Comparison of ENCODE assay signal across 15 cellular contexts in genomic region chr1:43983253-43983904, GRCh38. TPM values are rescaled to one million over a fixed set of nuclear protein-coding genes. Genes with fewer than 3 reads are reported as not detected.
A peak's percentile ranks its signal among the peaks of the same experiment; 100 is the strongest.
DNase-seq lines count a peak whose midpoint lies in the region; ATAC-seq, FAIRE-seq and TF ChIP-seq lines count a peak whose summit lies in the region.
"Had no signal": no experiment of that assay in that cellular context is flagged by ENCODE, and none has a peak within 500 bp of the region (broad histone marks: within the 10 kb centered on the region; RNA-seq: fewer than 3 reads in every experiment).

No MANE protein-coding gene starts in this region.

- H3K4me1 Mint-ChIP-seq in endothelial cell (ENCODE audit: unreplicated experiment): peaks cover 17% of the 10 kb centered on the region

- H3K36me3 ChIP-seq in HepG2 (replicated peaks in 1 of 2; ENCODE audit: control insufficient read depth in 1 of 2, insufficient read depth in 2 of 2, low read length in 2 of 2) (peaks cover 17 to 38% of the 10 kb centered on the region in 2 experiments; a peak in 4 of 5 replicates), right lobe of liver (no peaks in the 10 kb centered on the region), neutrophil (peaks cover 4% of the 10 kb centered on the region), thyroid gland (no peaks in the 10 kb centered on the region)

- H3K36me3 Mint-ChIP-seq in endothelial cell (ENCODE audit: low read depth, unreplicated experiment): peaks cover 25% of the 10 kb centered on the region

- WGBS in HepG2 (ENCODE audit: low lambda C conversion rate): 91% methylated on average over 12 of the region's 12 CpGs
- 88% methylated on average over 10 of the region's 12 CpGs for WGBS in right lobe of liver (ENCODE audit: insufficient coverage, low coverage, low lambda C conversion rate, missing lambda C conversion rate)
- WGBS in thyroid gland, 2 donors: 83 to 85% methylated on average over 12 of the region's 12 CpGs

- DNase-seq in HepG2 (ENCODE audit: low spot score) (no peak), right lobe of liver (no peak), endothelial cell (ENCODE audit: low spot score) (no peak), urothelium cell line (ENCODE audit: low spot score) (no peak), thyroid gland (no peak), NCI-H2029 treated with DMSO at 0.1 percent for 48 hours (lab: John Stamatoyannopoulos, UW) (no peak)
- no peak for DNase-seq in stimulated activated CD4-positive, alpha-beta T cell treated with anti-CD3 and anti-CD28 coated beads, Interleukin-12 subunit alpha, Interleukin-12 subunit beta, amount 100 ng/mL, for 4 hours
- DNase-seq: DND-41, NCI-H1417 treated with DMSO at 0.1 percent for 48 hours, NCI-H1930, NCI-H2171, NCI-H446 had no signal

- in situ Hi-C loops in HepG2 (cut with HindIII; ENCODE audit: extremely low pct_ligation_motif_present, low pct_unique_long_range_greater_than_20kb): no loop called here

- CTCF ChIA-PET in HepG2 (lab: Yijun Ruan, JAX; ENCODE audit: low intra/inter-chr PET ratio, low total read pairs): no interaction called here

- H3K4me1 ChIP-seq in HepG2 (ENCODE audit: insufficient read depth, low read length) (peaks cover 73% of the 10 kb centered on the region), right lobe of liver (peaks cover 0 to 25% (median 2%) of the 10 kb centered on the region in 4 donors), neutrophil (ENCODE audit: control insufficient read depth in 1 of 2, insufficient read depth in 1 of 2, low read depth in 1 of 2, low read length in 1 of 2) (peaks cover 49% of the 10 kb centered on the region in 2 experiments), thyroid gland (peaks cover 10 to 17% of the 10 kb centered on the region in 2 donors)

- H3K79me2 ChIP-seq in HepG2 (ENCODE audit: insufficient read depth, low read length): peaks cover 30% of the 10 kb centered on the region

- TF ChIP-seq RAD21 in HepG2 (CRISPR knock-in tag; IDR thresholded peaks at IDR 0.05): no peak

- no peaks in the 10 kb centered on the region for H3K9me3 ChIP-seq in HepG2 (ENCODE audit: low read length)
- H3K9me3 ChIP-seq in right lobe of liver: no peaks in the 10 kb centered on the region
- H3K9me3 ChIP-seq in neutrophil: no peaks in the 10 kb centered on the region
- H3K9me3 ChIP-seq in thyroid gland: no peaks in the 10 kb centered on the region

- no TSS peak for BruUV-seq in HepG2 (replicated peaks; lab: Mats Ljungman, UMichigan)

- no peak overlapping the region for H2AFZ ChIP-seq in HepG2 (ENCODE audit: low read length)

- TF ChIP-seq CTCF in HepG2 (CRISPR knock-in tag; IDR thresholded peaks at IDR 0.05) (no peak), right lobe of liver (IDR thresholded peaks at IDR 0.05) (no peak), endothelial cell (IDR thresholded peaks at IDR 0.05; ENCODE audit: unreplicated experiment) (no peak), neutrophil (IDR thresholded peaks at IDR 0.05) (no peak), thyroid gland (IDR thresholded peaks at IDR 0.05) (no peak)

- FAIRE-seq in HepG2 (lab: Jason Lieb, UNC) (no peak), urothelium cell line (lab: Jason Lieb, UNC) (peak; percentile 9)
- FAIRE-seq: G401.6 had no signal

- 0 out of 2 replicates have a peak overlapping the region, but pooled peaks have one; percentile 3 for H3K4me2 ChIP-seq in HepG2 (ENCODE audit: low read depth, low read length)

- H3K27me3 ChIP-seq in HepG2 (ENCODE audit: control insufficient read depth in 1 of 2, insufficient read depth in 2 of 2, low read length in 2 of 2) (no peaks in the 10 kb centered on the region), right lobe of liver (no peaks in the 10 kb centered on the region), neutrophil (peaks cover 13% of the 10 kb centered on the region), thyroid gland (no peaks in the 10 kb centered on the region)

- no peak for TF ChIP-seq EP300 in HepG2 (IDR thresholded peaks at IDR 0.05; ENCODE audit: low read depth in 2 of 2, low read length in 2 of 2)
- no peak for TF ChIP-seq EP300 in HepG2 (CRISPR knock-in tag; IDR thresholded peaks at IDR 0.05; ENCODE audit: borderline replicate concordance)

- peaks cover 14% of the 10 kb centered on the region for H3K27me3 Mint-ChIP-seq in endothelial cell (ENCODE audit: unreplicated experiment)

- ATAC-seq in HepG2 (no peak), right lobe of liver (no peak)
- ATAC-seq: HCT116 had no signal

- no peak overlapping the region for H3K27ac ChIP-seq in HepG2 (ENCODE audit: extremely low read length, insufficient read depth, low read length)
- H3K27ac ChIP-seq in right lobe of liver: no peak overlapping the region
- H3K27ac ChIP-seq in neutrophil: peak overlapping the region; percentile 85
- no peak overlapping the region for H3K27ac ChIP-seq in thyroid gland

- intact Hi-C loops in HepG2 (cut with micrococcal nuclease; ENCODE audit: unreplicated experiment) (no loop called here), right lobe of liver (cut with DNase I) (no loop called here), thyroid gland (cut with DNase I) (no loop called here)

- no peak overlapping the region for H3K9ac ChIP-seq in HepG2 (ENCODE audit: insufficient read depth, low read depth, low read length)

- TF ChIP-seq POLR2A in HepG2 (IDR thresholded peaks at IDR 0.05; ENCODE audit: insufficient read depth in 1 of 2, low read depth in 2 of 2, low read length in 2 of 2) (no peak), right lobe of liver (IDR thresholded peaks at IDR 0.05) (no peak), thyroid gland (IDR thresholded peaks at IDR 0.05) (no peak)

- no peaks in the 10 kb centered on the region for H3K9me3 Mint-ChIP-seq in endothelial cell (ENCODE audit: unreplicated experiment)

- H3K4me3 ChIP-seq in HepG2 (replicated peaks in 1 of 3; ENCODE audit: insufficient read depth in 1 of 3, low read depth in 2 of 3, low read length in 3 of 3): no peak overlapping the region
- H3K4me3 ChIP-seq in right lobe of liver: no peak overlapping the region
- H3K4me3 ChIP-seq in neutrophil (ENCODE audit: low read depth in 1 of 2, low read length in 1 of 2): peak overlapping the region; percentile 31 to 45
- no peak overlapping the region for H3K4me3 ChIP-seq in thyroid gland (replicated peaks in 1 of 3)

- no peak overlapping the region for H3K27ac Mint-ChIP-seq in endothelial cell (ENCODE audit: unreplicated experiment)

- no peaks in the 10 kb centered on the region for H4K20me1 ChIP-seq in HepG2 (ENCODE audit: insufficient read depth, low read length)

- peak overlapping the region; percentile 35 for H3K4me3 Mint-ChIP-seq in endothelial cell (ENCODE audit: unreplicated experiment)

- POLR2A ChIA-PET in HepG2 (lab: Yijun Ruan, JAX): interaction anchor here (1.0 kb wide), 1 partner anchor 13 kb away, joined by 3 read pairs; the partner anchor contains the start of gene DPH2

RNA-seq across cellular contexts. Expression of gene B4GALT2, which starts 4.4 kb away (rescaled TPM):
- 56.5 and 78.0 TPM in 2 replicates for total RNA-seq in HepG2 (2016; rRNA removed; fragmentation: Illumina TruSeq; extraction: Trizol)
- 81.0 and 86.5 TPM in 2 replicates for total RNA-seq in HepG2 (2016; cell fraction: cytosol; rRNA removed; fragmentation: Illumina TruSeq; extraction: Trizol; ENCODE audit: low read depth)
- total RNA-seq in HepG2 (2016; cell fraction: insoluble cytoplasmic fraction; rRNA removed; fragmentation: Illumina TruSeq; extraction: Trizol): 57.1 and 86.7 TPM in 2 replicates
- 144 and 151 TPM in 2 replicates for total RNA-seq in HepG2 (2016; cell fraction: membrane; rRNA removed; fragmentation: Illumina TruSeq; extraction: Trizol)
- 42.0 and 49.7 TPM in 2 replicates for total RNA-seq in HepG2 (2016; cell fraction: nucleus; rRNA removed; fragmentation: Illumina TruSeq; extraction: Trizol)
- polyA plus RNA-seq in HepG2 (2011; rRNA removed): 41.9 and 57.0 TPM in 2 replicates
- 39.2 and 66.4 TPM in 2 replicates for polyA plus RNA-seq in HepG2 (2011; cell fraction: cytosol; rRNA removed)
- 53.0 and 54.3 TPM in 2 replicates for polyA plus RNA-seq in HepG2 (2011; cell fraction: nucleus; rRNA removed)
- 40.1 and 41.5 TPM in 2 replicates for polyA plus RNA-seq in HepG2 (2012)
- polyA plus RNA-seq in HepG2 (2016; cell fraction: cytosol; fragmentation: Illumina TruSeq; extraction: Trizol; ENCODE audit: low read depth): 96.5 and 101 TPM in 2 replicates
- 67.6 and 73.0 TPM in 2 replicates for polyA plus RNA-seq in HepG2 (2016; cell fraction: insoluble cytoplasmic fraction; fragmentation: Illumina TruSeq; extraction: Trizol; ENCODE audit: low read depth)
- polyA plus RNA-seq in HepG2 (2016; cell fraction: membrane; fragmentation: Illumina TruSeq; extraction: Trizol; ENCODE audit: low read depth): 132 and 145 TPM in 2 replicates
- polyA plus RNA-seq in HepG2 (2016; cell fraction: nucleus; fragmentation: Illumina TruSeq; extraction: Trizol; ENCODE audit: insufficient read depth, low read depth): 86.0 and 90.4 TPM in 2 replicates
- 52.0 and 94.8 TPM in 2 replicates for polyA minus RNA-seq in HepG2 (2011; rRNA and poly(A)+ RNA removed; ENCODE audit: low replicate concordance)
- 24.3 and 27.3 TPM in 2 replicates for polyA minus RNA-seq in HepG2 (2011; cell fraction: cytosol; rRNA and poly(A)+ RNA removed)
- 13.7 and 15.8 TPM in 2 replicates for polyA minus RNA-seq in HepG2 (2011; cell fraction: nucleus; rRNA and poly(A)+ RNA removed)
- 10 to 100 TPM; 13.4 to 49.5 (median 18.5) TPM for total RNA-seq in right lobe of liver
- 35.4 TPM for total RNA-seq in endothelial cell (ENCODE audit: unreplicated experiment)
- total RNA-seq in thyroid gland: 10 to 100 TPM; 22.3 to 30.3 (median 24.7) TPM

RNA-seq across cellular contexts. Expression of gene CCDC24, which starts 8.0 kb away (rescaled TPM):
- 2.2 and 2.9 TPM in 2 replicates for total RNA-seq in HepG2 (2016; rRNA removed; fragmentation: Illumina TruSeq; extraction: Trizol)
- total RNA-seq in HepG2 (2016; cell fraction: cytosol; rRNA removed; fragmentation: Illumina TruSeq; extraction: Trizol; ENCODE audit: low read depth): 0.79 and 2.4 TPM in 2 replicates
- total RNA-seq in HepG2 (2016; cell fraction: insoluble cytoplasmic fraction; rRNA removed; fragmentation: Illumina TruSeq; extraction: Trizol): 0.95 and 2.5 TPM in 2 replicates
- 1.8 and 2.6 TPM in 2 replicates for total RNA-seq in HepG2 (2016; cell fraction: membrane; rRNA removed; fragmentation: Illumina TruSeq; extraction: Trizol)
- 2.8 and 3.1 TPM in 2 replicates for total RNA-seq in HepG2 (2016; cell fraction: nucleus; rRNA removed; fragmentation: Illumina TruSeq; extraction: Trizol)
- 1.4 and 1.8 TPM in 2 replicates for polyA plus RNA-seq in HepG2 (2011; rRNA removed)
- 0.59 and 0.82 TPM in 2 replicates for polyA plus RNA-seq in HepG2 (2011; cell fraction: cytosol; rRNA removed)
- 8.4 and 10.6 TPM in 2 replicates for polyA plus RNA-seq in HepG2 (2011; cell fraction: nucleus; rRNA removed)
- 2.3 and 3.3 TPM in 2 replicates for polyA plus RNA-seq in HepG2 (2012)
- 1.3 and 1.8 TPM in 2 replicates for polyA plus RNA-seq in HepG2 (2016; cell fraction: cytosol; fragmentation: Illumina TruSeq; extraction: Trizol; ENCODE audit: low read depth)
- polyA plus RNA-seq in HepG2 (2016; cell fraction: insoluble cytoplasmic fraction; fragmentation: Illumina TruSeq; extraction: Trizol; ENCODE audit: low read depth): 2.1 and 2.4 TPM in 2 replicates
- polyA plus RNA-seq in HepG2 (2016; cell fraction: membrane; fragmentation: Illumina TruSeq; extraction: Trizol; ENCODE audit: low read depth): 1.7 and 2.2 TPM in 2 replicates
- 4.7 and 6.9 TPM in 2 replicates for polyA plus RNA-seq in HepG2 (2016; cell fraction: nucleus; fragmentation: Illumina TruSeq; extraction: Trizol; ENCODE audit: insufficient read depth, low read depth)
- polyA minus RNA-seq in HepG2 (2011; rRNA and poly(A)+ RNA removed; ENCODE audit: low replicate concordance): 1.1 and 1.6 TPM in 2 replicates
- polyA minus RNA-seq in HepG2 (2011; cell fraction: cytosol; rRNA and poly(A)+ RNA removed): not detected in 2 replicates
- polyA minus RNA-seq in HepG2 (2011; cell fraction: nucleus; rRNA and poly(A)+ RNA removed): 1.2 and 1.9 TPM in 2 replicates
- 1 to 10 TPM; 2.2 to 8.4 (median 3.5) TPM for total RNA-seq in right lobe of liver
- 4.2 TPM for total RNA-seq in endothelial cell (ENCODE audit: unreplicated experiment)
- 10 to 100 TPM in 3 of 4 donors, 1 to 10 TPM in 1; 8.0 to 25.4 (median 11.7) TPM for total RNA-seq in thyroid gland

RNA-seq across cellular contexts. Expression of gene ATP6V0B, which starts 8.6 kb away (rescaled TPM):
- total RNA-seq in HepG2 (2016; rRNA removed; fragmentation: Illumina TruSeq; extraction: Trizol) (76.4 and 161 TPM in 2 replicates), right lobe of liver (100 to 1,000 TPM in 2 of 6 experiments, 10 to 100 TPM in 4; 64.4 to 142 (median 76.9) TPM), endothelial cell (ENCODE audit: unreplicated experiment) (94.5 TPM), thyroid gland (100 to 1,000 TPM; 128 to 302 (median 216) TPM)
- total RNA-seq in HepG2 (2016; cell fraction: cytosol; rRNA removed; fragmentation: Illumina TruSeq; extraction: Trizol; ENCODE audit: low read depth): 117 and 155 TPM in 2 replicates
- 83.5 and 169 TPM in 2 replicates for total RNA-seq in HepG2 (2016; cell fraction: insoluble cytoplasmic fraction; rRNA removed; fragmentation: Illumina TruSeq; extraction: Trizol)
- total RNA-seq in HepG2 (2016; cell fraction: membrane; rRNA removed; fragmentation: Illumina TruSeq; extraction: Trizol): 125 and 145 TPM in 2 replicates
- 134 and 145 TPM in 2 replicates for total RNA-seq in HepG2 (2016; cell fraction: nucleus; rRNA removed; fragmentation: Illumina TruSeq; extraction: Trizol)
- 157 and 169 TPM in 2 replicates for polyA plus RNA-seq in HepG2 (2011; rRNA removed)
- polyA plus RNA-seq in HepG2 (2011; cell fraction: cytosol; rRNA removed): 171 and 212 TPM in 2 replicates
- 191 and 208 TPM in 2 replicates for polyA plus RNA-seq in HepG2 (2011; cell fraction: nucleus; rRNA removed)
- polyA plus RNA-seq in HepG2 (2012): 45.1 and 96.9 TPM in 2 replicates
- 104 and 146 TPM in 2 replicates for polyA plus RNA-seq in HepG2 (2016; cell fraction: cytosol; fragmentation: Illumina TruSeq; extraction: Trizol; ENCODE audit: low read depth)
- polyA plus RNA-seq in HepG2 (2016; cell fraction: insoluble cytoplasmic fraction; fragmentation: Illumina TruSeq; extraction: Trizol; ENCODE audit: low read depth): 64.0 and 66.5 TPM in 2 replicates
- 95.1 and 113 TPM in 2 replicates for polyA plus RNA-seq in HepG2 (2016; cell fraction: membrane; fragmentation: Illumina TruSeq; extraction: Trizol; ENCODE audit: low read depth)
- polyA plus RNA-seq in HepG2 (2016; cell fraction: nucleus; fragmentation: Illumina TruSeq; extraction: Trizol; ENCODE audit: insufficient read depth, low read depth): 218 and 233 TPM in 2 replicates
- polyA minus RNA-seq in HepG2 (2011; rRNA and poly(A)+ RNA removed; ENCODE audit: low replicate concordance): 161 and 288 TPM in 2 replicates
- polyA minus RNA-seq in HepG2 (2011; cell fraction: cytosol; rRNA and poly(A)+ RNA removed): 33.1 and 37.3 TPM in 2 replicates
- 51.0 and 60.8 TPM in 2 replicates for polyA minus RNA-seq in HepG2 (2011; cell fraction: nucleus; rRNA and poly(A)+ RNA removed)

RNA-seq across cellular contexts. Expression of gene DPH2, which starts 13.6 kb away (rescaled TPM):
- total RNA-seq in HepG2 (2016; rRNA removed; fragmentation: Illumina TruSeq; extraction: Trizol): 38.3 and 40.5 TPM in 2 replicates
- 15.2 TPM in 2 replicates for total RNA-seq in HepG2 (2016; cell fraction: cytosol; rRNA removed; fragmentation: Illumina TruSeq; extraction: Trizol; ENCODE audit: low read depth)
- 33.0 and 37.1 TPM in 2 replicates for total RNA-seq in HepG2 (2016; cell fraction: insoluble cytoplasmic fraction; rRNA removed; fragmentation: Illumina TruSeq; extraction: Trizol)
- total RNA-seq in HepG2 (2016; cell fraction: membrane; rRNA removed; fragmentation: Illumina TruSeq; extraction: Trizol): 43.0 and 46.2 TPM in 2 replicates
- total RNA-seq in HepG2 (2016; cell fraction: nucleus; rRNA removed; fragmentation: Illumina TruSeq; extraction: Trizol): 21.9 and 28.3 TPM in 2 replicates
- 32.2 and 39.3 TPM in 2 replicates for polyA plus RNA-seq in HepG2 (2011; rRNA removed)
- 29.8 and 30.1 TPM in 2 replicates for polyA plus RNA-seq in HepG2 (2011; cell fraction: cytosol; rRNA removed)
- 143 and 148 TPM in 2 replicates for polyA plus RNA-seq in HepG2 (2011; cell fraction: nucleus; rRNA removed)
- polyA plus RNA-seq in HepG2 (2012): 16.3 and 20.7 TPM in 2 replicates
- polyA plus RNA-seq in HepG2 (2016; cell fraction: cytosol; fragmentation: Illumina TruSeq; extraction: Trizol; ENCODE audit: low read depth): 16.6 and 18.7 TPM in 2 replicates
- 33.1 and 38.5 TPM in 2 replicates for polyA plus RNA-seq in HepG2 (2016; cell fraction: insoluble cytoplasmic fraction; fragmentation: Illumina TruSeq; extraction: Trizol; ENCODE audit: low read depth)
- 41.7 and 43.1 TPM in 2 replicates for polyA plus RNA-seq in HepG2 (2016; cell fraction: membrane; fragmentation: Illumina TruSeq; extraction: Trizol; ENCODE audit: low read depth)
- polyA plus RNA-seq in HepG2 (2016; cell fraction: nucleus; fragmentation: Illumina TruSeq; extraction: Trizol; ENCODE audit: insufficient read depth, low read depth): 50.3 and 52.5 TPM in 2 replicates
- polyA minus RNA-seq in HepG2 (2011; rRNA and poly(A)+ RNA removed; ENCODE audit: low replicate concordance): 71.2 and 144 TPM in 2 replicates
- polyA minus RNA-seq in HepG2 (2011; cell fraction: cytosol; rRNA and poly(A)+ RNA removed): 10.3 and 13.5 TPM in 2 replicates
- 36.7 and 43.0 TPM in 2 replicates for polyA minus RNA-seq in HepG2 (2011; cell fraction: nucleus; rRNA and poly(A)+ RNA removed)
- total RNA-seq in right lobe of liver: 10 to 100 TPM in 5 of 6 experiments, 1 to 10 TPM in 1; 8.9 to 27.5 (median 12.0) TPM
- total RNA-seq in endothelial cell (ENCODE audit: unreplicated experiment): 17.1 TPM
- 10 to 100 TPM; 13.4 to 26.7 (median 22.3) TPM for total RNA-seq in thyroid gland

RNA-seq across cellular contexts. Expression of gene IPO13, which starts 36.6 kb away (rescaled TPM):
- total RNA-seq in HepG2 (2016; rRNA removed; fragmentation: Illumina TruSeq; extraction: Trizol): 14.3 and 15.6 TPM in 2 replicates
- total RNA-seq in HepG2 (2016; cell fraction: cytosol; rRNA removed; fragmentation: Illumina TruSeq; extraction: Trizol; ENCODE audit: low read depth): 2.4 and 3.1 TPM in 2 replicates
- total RNA-seq in HepG2 (2016; cell fraction: insoluble cytoplasmic fraction; rRNA removed; fragmentation: Illumina TruSeq; extraction: Trizol): 13.4 and 14.4 TPM in 2 replicates
- total RNA-seq in HepG2 (2016; cell fraction: membrane; rRNA removed; fragmentation: Illumina TruSeq; extraction: Trizol): 5.8 and 6.8 TPM in 2 replicates
- total RNA-seq in HepG2 (2016; cell fraction: nucleus; rRNA removed; fragmentation: Illumina TruSeq; extraction: Trizol): 15.1 and 20.1 TPM in 2 replicates
- 12.9 and 15.0 TPM in 2 replicates for polyA plus RNA-seq in HepG2 (2011; rRNA removed)
- 11.2 and 12.8 TPM in 2 replicates for polyA plus RNA-seq in HepG2 (2011; cell fraction: cytosol; rRNA removed)
- 43.8 and 47.3 TPM in 2 replicates for polyA plus RNA-seq in HepG2 (2011; cell fraction: nucleus; rRNA removed)
- 9.7 and 11.8 TPM in 2 replicates for polyA plus RNA-seq in HepG2 (2012)
- 2.2 and 2.4 TPM in 2 replicates for polyA plus RNA-seq in HepG2 (2016; cell fraction: cytosol; fragmentation: Illumina TruSeq; extraction: Trizol; ENCODE audit: low read depth)
- polyA plus RNA-seq in HepG2 (2016; cell fraction: insoluble cytoplasmic fraction; fragmentation: Illumina TruSeq; extraction: Trizol; ENCODE audit: low read depth): 14.5 and 14.6 TPM in 2 replicates
- 3.4 and 5.4 TPM in 2 replicates for polyA plus RNA-seq in HepG2 (2016; cell fraction: membrane; fragmentation: Illumina TruSeq; extraction: Trizol; ENCODE audit: low read depth)
- 47.0 and 47.3 TPM in 2 replicates for polyA plus RNA-seq in HepG2 (2016; cell fraction: nucleus; fragmentation: Illumina TruSeq; extraction: Trizol; ENCODE audit: insufficient read depth, low read depth)
- 37.2 and 43.4 TPM in 2 replicates for polyA minus RNA-seq in HepG2 (2011; rRNA and poly(A)+ RNA removed; ENCODE audit: low replicate concordance)
- 8.7 and 12.3 TPM in 2 replicates for polyA minus RNA-seq in HepG2 (2011; cell fraction: cytosol; rRNA and poly(A)+ RNA removed)
- 9.8 and 11.1 TPM in 2 replicates for polyA minus RNA-seq in HepG2 (2011; cell fraction: nucleus; rRNA and poly(A)+ RNA removed)
- 10 to 100 TPM; 12.4 to 18.9 (median 14.8) TPM for total RNA-seq in right lobe of liver
- 31.5 TPM for total RNA-seq in endothelial cell (ENCODE audit: unreplicated experiment)
- total RNA-seq in thyroid gland: 10 to 100 TPM; 21.1 to 48.1 (median 42.0) TPM

Comparison
In these comparisons a context has a peak if more than half of its experiments do, and no peak if none do; other contexts are left out.
1. H3K4me3 ChIP-seq: peak in neutrophil (2 of 2); none in HepG2 (0 of 3), right lobe of liver (0 of 3) and thyroid gland (0 of 3).